ENCODE assay signal across 1 cellular context in the genomic region with DNA sequence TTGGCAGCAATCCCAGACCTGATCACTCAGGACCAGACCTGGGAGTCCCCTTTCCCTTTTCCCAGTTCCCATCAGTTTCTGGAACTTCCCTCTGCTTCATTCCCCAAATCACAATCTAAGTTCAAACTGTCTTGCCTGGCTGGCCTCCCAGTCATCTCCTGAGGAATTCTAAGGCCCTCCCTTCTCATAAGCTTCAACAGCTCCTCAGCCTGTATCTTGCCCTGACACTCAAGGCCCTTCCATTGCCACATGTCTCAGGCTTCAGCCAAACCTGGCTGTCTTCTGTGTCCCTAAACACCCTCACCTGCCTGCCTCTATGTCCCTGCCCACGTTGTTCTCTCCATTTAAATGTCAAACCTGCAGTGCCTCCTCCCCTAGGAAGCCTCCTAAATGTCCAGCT.
TF ChIP-seq lines count a peak whose summit lies in the region.

No MANE protein-coding gene starts in this region.

TF ChIP-seq in H1, 55 proteins besides CTCF, POLR2A, EP300 and RAD21 (continued from another document):
- TF ChIP-seq SIX5 (IDR thresholded peaks at IDR 0.05; ENCODE audit: low read depth, low read length) = no peak
